9 cellular contexts compared by ENCODE assay signal in genomic region chrX:56788717-56789122, GRCh38. TPM values are rescaled to one million over a fixed set of nuclear protein-coding genes. Genes with fewer than 3 reads are reported as not detected.
DNase-seq lines count a peak whose midpoint lies in the region; ATAC-seq and TF ChIP-seq lines count a peak whose summit lies in the region.
"Had no signal": no experiment of that assay in that cellular context is flagged by ENCODE, and none has a peak within 500 bp of the region (broad histone marks: within the 10 kb centered on the region; RNA-seq: fewer than 3 reads in every experiment).

No MANE protein-coding gene starts in this region.

- no peaks in the 10 kb centered on the region for H3K36me3 ChIP-seq in mucosa of descending colon (ENCODE audit: low read depth)

- ATAC-seq in HG02943 (IDR thresholded peaks at IDR 0.05; ENCODE audit: low read depth, unreplicated experiment) (peak; percentile 54), mucosa of descending colon (peak; percentile 69), HG03139 (IDR thresholded peaks at IDR 0.05; ENCODE audit: unreplicated experiment) (no peak)

- H3K9me3 ChIP-seq in mucosa of descending colon: no peaks in the 10 kb centered on the region

- 0 out of 3 replicates have a peak, but pooled peaks have one; percentile 8 for TF ChIP-seq CTCF in GM12872 (IDR thresholded peaks at IDR 0.05; ENCODE audit: insufficient read depth, low read depth, low read length)
- TF ChIP-seq CTCF in mucosa of descending colon (IDR thresholded peaks at IDR 0.05): no peak

- intact Hi-C loops in mucosa of descending colon (cut with DNase I, micrococcal nuclease): no loop called here

- peak in 39 of 56 donors; percentile 4 to 89 (median 42) for DNase-seq in amygdala (lab: John Stamatoyannopoulos, UW)
- DNase-seq in mucosa of descending colon: no peak
- no peak for DNase-seq in NCI-H2029 (lab: John Stamatoyannopoulos, UW)
- no peak for DNase-seq in NCI-H2171 treated with DMSO at 0.1 percent for 48 hours (lab: John Stamatoyannopoulos, UW)
- DNase-seq in NCI-H526 (lab: John Stamatoyannopoulos, UW): no peak
- DNase-seq: stimulated activated CD4-positive, alpha-beta T cell treated with anti-CD3 and anti-CD28 coated beads, Interleukin-4, amount 100 ng/mL, for 24 hours had no signal

- H3K4me3 ChIP-seq in mucosa of descending colon: no peak overlapping the region

- H3K4me1 ChIP-seq in mucosa of descending colon (ENCODE audit: low read depth): no peaks in the 10 kb centered on the region

RNA-seq across cellular contexts. Expression of gene NBDY, which starts 59.7 kb away (rescaled TPM):
- 10 to 100 TPM; 14.9 to 22.2 (median 20.0) TPM for total RNA-seq in mucosa of descending colon

Comparison
In these comparisons a context has a peak if more than half of its experiments do, and no peak if none do; other contexts are left out.
1. DNase-seq: peak in amygdala (39 of 56); none in mucosa of descending colon (0 of 3), NCI-H2029 (single experiment), NCI-H2171 treated with DMSO at 0.1 percent for 48 hours (single experiment) and NCI-H526 (0 of 2).